Comparison of ENCODE assay signal across 8 cellular contexts in genomic region chr2:191302459-191303155, GRCh38. TPM values are rescaled to one million over a fixed set of nuclear protein-coding genes. Genes with fewer than 3 reads are reported as not detected.
A peak's percentile ranks its signal among the peaks of the same experiment; 100 is the strongest.
DNase-seq lines count a peak whose midpoint lies in the region; ATAC-seq, FAIRE-seq and TF ChIP-seq lines count a peak whose summit lies in the region.

No MANE protein-coding gene starts in this region.

- H3K36me3 Mint-ChIP-seq in Calu3 (ENCODE audit: insufficient read depth, unreplicated experiment), result no peaks in the 10 kb centered on the region

- intact Hi-C loops in Calu3 (cut with micrococcal nuclease; ENCODE audit: unreplicated experiment), result loop anchor here (5.0 kb wide), 2 partner anchors 135 to 200 kb away; no protein-coding TSS in a partner anchor

- peaks cover 36% of the 10 kb centered on the region for H3K4me1 Mint-ChIP-seq in Calu3 (ENCODE audit: low read depth, unreplicated experiment)

- DNase-seq in Calu3 (peak; percentile 46), HuH-7 (ENCODE audit: low spot score) (peak; percentile 27), epithelial cell of esophagus (ENCODE audit: low read depth) (peak; percentile 62), NCI-H446 (lab: John Stamatoyannopoulos, UW) (no peak), globus pallidus (ENCODE audit: low spot score) (no peak), GM19239 (ENCODE audit: insufficient read length, low spot score) (no peak)

- H3K4me3 ChIP-seq in epithelial cell of esophagus (ENCODE audit: low read length), result no peak overlapping the region

- CTCF ChIA-PET in Calu3 (lab: Charles Lee), result interaction anchor here (1.3 to 1.5 kb wide), 2 partner anchors 9 to 137 kb away, joined by 3 to 6 read pairs; no protein-coding TSS in a partner anchor

- no peaks in the 10 kb centered on the region for H3K27me3 Mint-ChIP-seq in Calu3 (ENCODE audit: unreplicated experiment)

- no TSS peak for BruUV-seq in Calu3 (replicated peaks; lab: Mats Ljungman, UMichigan)

- ATAC-seq in GM18867 (IDR thresholded peaks at IDR 0.05; ENCODE audit: unreplicated experiment), result peak; percentile 72
- ATAC-seq in activated CD4-positive, CD25-positive, alpha-beta regulatory T cell treated with anti-CD3 and anti-CD28 coated beads, Interleukin-2, amount 50 U/mL, for 24 hours, result no peak

- no peak overlapping the region for H3K27ac Mint-ChIP-seq in Calu3 (ENCODE audit: unreplicated experiment)

- TF ChIP-seq CTCF in Calu3 (IDR thresholded peaks at IDR 0.05; ENCODE audit: unreplicated experiment), result peak; percentile 36
- peak; percentile 36 for TF ChIP-seq CTCF in epithelial cell of esophagus (IDR thresholded peaks at IDR 0.05; ENCODE audit: insufficient read depth, low read depth, low read length, missing control alignments)

- no peaks in the 10 kb centered on the region for H3K9me3 Mint-ChIP-seq in Calu3 (ENCODE audit: low read depth, unreplicated experiment)

- FAIRE-seq in GM19239 (lab: Jason Lieb, UNC), result no peak

- no peak overlapping the region for H3K4me3 Mint-ChIP-seq in Calu3 (ENCODE audit: low read depth, unreplicated experiment)

RNA-seq across cellular contexts. Expression of gene MYO1B, which starts 57.4 kb away (rescaled TPM):
- total RNA-seq in Calu3 (2022), result 56.7 and 64.5 TPM in 2 replicates

Comparison
In these comparisons a context has a peak if more than half of its experiments do, and no peak if none do; other contexts are left out.
1. DNase-seq: peak in Calu3 (single experiment), HuH-7 (single experiment) and epithelial cell of esophagus (single experiment); none in NCI-H446 (0 of 2), globus pallidus (single experiment) and GM19239 (single experiment).